In the genomic region with DNA sequence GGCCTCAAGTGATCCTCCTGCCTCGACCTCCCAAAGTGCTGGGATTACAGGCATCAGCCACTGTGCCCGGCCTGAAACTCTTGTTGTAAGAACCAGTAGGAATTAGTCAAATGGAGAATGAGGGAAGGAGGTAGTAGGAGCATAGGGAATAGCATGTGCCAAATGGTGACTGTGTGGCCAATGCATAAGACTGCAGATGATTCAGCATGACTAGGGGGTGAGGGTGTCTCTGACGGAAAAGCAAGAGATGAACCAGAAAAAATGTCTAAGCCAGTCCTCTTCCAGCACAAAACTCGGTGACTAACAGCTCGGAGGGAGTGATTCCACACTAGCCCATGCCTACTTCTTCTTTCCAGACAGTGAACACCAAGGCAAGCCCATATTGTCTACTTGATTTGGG, we compare ENCODE assay signal across 21 cellular contexts. TPM values are rescaled to one million over a fixed set of nuclear protein-coding genes. Genes with fewer than 3 reads are reported as not detected.
DNase-seq lines count a peak whose midpoint lies in the region; ATAC-seq and TF ChIP-seq lines count a peak whose summit lies in the region.
"Had no signal": no experiment of that assay in that cellular context is flagged by ENCODE, and none has a peak within 500 bp of the region (broad histone marks: within the 10 kb centered on the region; RNA-seq: fewer than 3 reads in every experiment).

No MANE protein-coding gene starts in this region.

- no peak for TF ChIP-seq CTCF in brain microvascular endothelial cell (IDR thresholded peaks at IDR 0.05; ENCODE audit: low read depth, low read length, missing control alignments)
- no peak for TF ChIP-seq CTCF in kidney epithelial cell (IDR thresholded peaks at IDR 0.05; ENCODE audit: insufficient read depth, low read length, poor library complexity, severe bottlenecking)

- H3K27me3 ChIP-seq in brain microvascular endothelial cell (replicated peaks): no peaks in the 10 kb centered on the region
- no peaks in the 10 kb centered on the region for H3K27me3 ChIP-seq in kidney epithelial cell (ENCODE audit: control insufficient read depth, insufficient read depth, low read length)

- in situ Hi-C loops in brain microvascular endothelial cell (cut with HindIII; ENCODE audit: low pct_ligation_motif_present, low sequenced_read_pairs): no loop called here

- H3K4me3 ChIP-seq in brain microvascular endothelial cell (ENCODE audit: low read depth, low read length) (no peak overlapping the region), kidney epithelial cell (ENCODE audit: low read depth, low read length) (no peak overlapping the region)
- H3K4me3 ChIP-seq: coronary artery, lung had no signal

- no peak for ATAC-seq in GM18520 (IDR thresholded peaks at IDR 0.05; ENCODE audit: unreplicated experiment)
- ATAC-seq: T-cell had no signal

- H3K27ac ChIP-seq in brain microvascular endothelial cell: no peak overlapping the region
- H3K27ac ChIP-seq: coronary artery had no signal

- DNase-seq in Daoy (ENCODE audit: low read depth) (peak; percentile 78), MV-4-11 (lab: John Stamatoyannopoulos, UW) (peak; percentile 39), brain microvascular endothelial cell (peak; percentile 50), kidney epithelial cell (ENCODE audit: low read depth) (peak; percentile 21), NK-92 (lab: John Stamatoyannopoulos, UW; ENCODE audit: unreplicated experiment) (no peak), NAMALWA (ENCODE audit: low spot score) (no peak)
- no peak for DNase-seq in stimulated activated CD4-positive, alpha-beta T cell treated with anti-CD3 and anti-CD28 coated beads, Interleukin-15, amount 100 ng/mL, for 24 hours
- DNase-seq: activated CD4-positive, alpha-beta T cell treated with anti-CD3 and anti-CD28 coated beads for 1 hour; activated naive CD8-positive, alpha-beta T cell treated with anti-CD3 and anti-CD28 coated beads, Interleukin-2, amount 10 ng/mL, durations not matched to agents 7 days and 5 days; CD4-positive, alpha-beta T cell; KBM-7; NCI-H1694; NCI-H510A; stimulated activated CD4-positive, alpha-beta T cell treated with anti-CD3 and anti-CD28 coated beads, Interleukin-2, amount 100 ng/mL, for 24 hours; stimulated activated CD8-positive, alpha-beta memory T cell treated with anti-CD3 and anti-CD28 coated beads, Interleukin-4, amount 100 ng/mL, for 48 hours; T-cell had no signal

- H3K36me3 ChIP-seq in brain microvascular endothelial cell (replicated peaks) (no peaks in the 10 kb centered on the region), kidney epithelial cell (ENCODE audit: control insufficient read depth, insufficient read depth, low read length) (no peaks in the 10 kb centered on the region)

RNA-seq across cellular contexts. Expression of gene DUSP21, which starts 58.2 kb away (rescaled TPM):
- not detected in 2 replicates for total RNA-seq in Daoy (2014; rRNA removed; shearing (Covaris generic))
- not detected in 2 replicates for total RNA-seq in kidney epithelial cell
- total RNA-seq: activated naive CD8-positive, alpha-beta T cell treated with anti-CD3 and anti-CD28 coated beads, Interleukin-2, amount 10 ng/mL, durations not matched to agents 7 days and 5 days; CD4-positive, alpha-beta T cell; H1; lung; OCI-LY7; T-cell had no signal

Comparison
In these comparisons a context has a peak if more than half of its experiments do, and no peak if none do; other contexts are left out.
1. DNase-seq: peak in Daoy (single experiment), MV-4-11 (single experiment), brain microvascular endothelial cell (single experiment) and kidney epithelial cell (single experiment); none in stimulated activated CD4-positive, alpha-beta T cell treated with anti-CD3 and anti-CD28 coated beads, Interleukin-15, amount 100 ng/mL, for 24 hours (single experiment), NK-92 (single experiment) and NAMALWA (single experiment).